In the genomic region with DNA sequence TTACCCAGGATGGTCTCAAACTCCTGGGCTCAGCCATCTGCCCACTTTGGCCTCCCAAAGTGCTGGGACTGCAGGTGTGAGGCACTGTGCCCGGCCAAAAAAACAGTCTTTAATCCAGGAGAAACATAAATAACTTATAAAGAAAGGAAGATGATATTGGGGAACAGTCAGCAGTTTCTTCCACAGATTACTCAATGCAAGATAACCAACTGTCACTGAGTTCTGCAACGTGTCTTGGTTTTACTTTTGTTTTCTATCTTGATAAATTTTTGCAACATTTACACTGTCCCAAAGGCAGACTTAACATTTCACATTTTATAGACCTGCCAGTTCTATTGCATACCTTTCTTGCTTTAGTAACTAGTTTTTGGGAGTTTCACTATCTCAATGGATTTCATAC, we compare ENCODE assay signal across 8 cellular contexts.
DNase-seq lines count a peak whose midpoint lies in the region; ATAC-seq and TF ChIP-seq lines count a peak whose summit lies in the region.

No MANE protein-coding gene starts in this region.

- H3K4me1 Mint-ChIP-seq in effector memory CD8-positive, alpha-beta T cell (ENCODE audit: low read depth in 2 of 2): peaks cover 71 to 80% of the 10 kb centered on the region in 2 donors
- H3K4me1 Mint-ChIP-seq in Calu3 (ENCODE audit: low read depth, unreplicated experiment): no peaks in the 10 kb centered on the region

- peak overlapping the region; percentile 94 for H3K27ac Mint-ChIP-seq in effector memory CD8-positive, alpha-beta T cell
- H3K27ac Mint-ChIP-seq in Calu3 (ENCODE audit: unreplicated experiment): no peak overlapping the region

- no peaks in the 10 kb centered on the region for H3K27me3 ChIP-seq in HL-60 (ENCODE audit: insufficient read depth, poor library complexity, severe bottlenecking)

- DNase-seq in GM12864 (ENCODE audit: low read depth) (no peak), HL-60 (ENCODE audit: low read depth in 1 of 2, low spot score in 1 of 2) (peak in 1 of 2 experiments; percentile 46), NCI-H1092 treated with DMSO at 0.1 percent for 48 hours (lab: John Stamatoyannopoulos, UW) (no peak), Calu3 (no peak), NCI-H345 treated with DMSO at 0.1 percent for 48 hours (lab: John Stamatoyannopoulos, UW; ENCODE audit: unreplicated experiment) (no peak), DMS53 treated with DMSO at 0.1 percent for 48 hours (lab: John Stamatoyannopoulos, UW; ENCODE audit: unreplicated experiment) (no peak)
- no peak for DNase-seq in effector memory CD8-positive, alpha-beta T cell

- H3K27me3 Mint-ChIP-seq in effector memory CD8-positive, alpha-beta T cell: no peaks in the 10 kb centered on the region
- no peaks in the 10 kb centered on the region for H3K27me3 Mint-ChIP-seq in Calu3 (ENCODE audit: unreplicated experiment)

- H3K36me3 Mint-ChIP-seq in effector memory CD8-positive, alpha-beta T cell (ENCODE audit: insufficient read depth): peaks cover 34% of the 10 kb centered on the region
- no peaks in the 10 kb centered on the region for H3K36me3 Mint-ChIP-seq in Calu3 (ENCODE audit: insufficient read depth, unreplicated experiment)

- peak overlapping the region; percentile 69 to 73 for H3K4me3 Mint-ChIP-seq in effector memory CD8-positive, alpha-beta T cell
- H3K4me3 Mint-ChIP-seq in Calu3 (ENCODE audit: low read depth, unreplicated experiment): no peak overlapping the region

- no peaks in the 10 kb centered on the region for H3K9me3 Mint-ChIP-seq in effector memory CD8-positive, alpha-beta T cell
- H3K9me3 Mint-ChIP-seq in Calu3 (ENCODE audit: low read depth, unreplicated experiment): no peaks in the 10 kb centered on the region

- intact Hi-C loops in Calu3 (cut with micrococcal nuclease; ENCODE audit: unreplicated experiment): no loop called here

- TF ChIP-seq CTCF in GM12864 (IDR thresholded peaks at IDR 0.05; ENCODE audit: low read depth, low read length, missing control alignments) (no peak), HL-60 (IDR thresholded peaks at IDR 0.05; ENCODE audit: insufficient read depth, low read length) (no peak), Calu3 (IDR thresholded peaks at IDR 0.05; ENCODE audit: unreplicated experiment) (no peak)

- no TSS peak for BruUV-seq in Calu3 (replicated peaks; lab: Mats Ljungman, UMichigan)

- peak; percentile 66 for ATAC-seq in GM21423 (IDR thresholded peaks at IDR 0.05; ENCODE audit: unreplicated experiment)
- ATAC-seq in effector memory CD8-positive, alpha-beta T cell (replicated peaks): peak; percentile 50

- H3K27ac ChIP-seq in HL-60 (replicated peaks): peak overlapping the region; percentile 87

- CTCF ChIA-PET in Calu3 (lab: Charles Lee): no interaction called here

- H3K4me3 ChIP-seq in GM12864 (ENCODE audit: low read depth, low read length) (peak overlapping the region; percentile 39), HL-60 (replicated peaks; ENCODE audit: insufficient read depth, low read length) (peak overlapping the region; percentile 18)
